Comparison of ENCODE assay signal across 11 cellular contexts in genomic region chr14:63436286-63437098, GRCh38.
DNase-seq lines count a peak whose midpoint lies in the region; ATAC-seq and TF ChIP-seq lines count a peak whose summit lies in the region.
"Had no signal": no experiment of that assay in that cellular context is flagged by ENCODE, and none has a peak within 500 bp of the region (broad histone marks: within the 10 kb centered on the region; RNA-seq: fewer than 3 reads in every experiment).

No MANE protein-coding gene starts in this region.

- no peaks in the 10 kb centered on the region for H3K9me2 ChIP-seq in SK-N-SH

- H3K9me3 ChIP-seq in CD4-positive, alpha-beta memory T cell (ENCODE audit: control insufficient read depth in 1 of 2, low read length in 2 of 2) = no peaks in the 10 kb centered on the region
- H3K9me3 ChIP-seq in SK-N-SH (no peaks in the 10 kb centered on the region), left ventricle myocardium inferior (replicated peaks) (no peaks in the 10 kb centered on the region), psoas muscle (no peaks in the 10 kb centered on the region)

- WGBS in SK-N-SH (ENCODE audit: low lambda C conversion rate) = 92% methylated on average over 5 of the region's 5 CpGs
- 28 to 57% (median 44%) methylated on average over 5 of the region's 5 CpGs for WGBS in psoas muscle, 3 donors

- no peak overlapping the region for H3K9ac ChIP-seq in SK-N-SH

- CTCF ChIA-PET in CD4-positive, alpha-beta memory T cell (lab: Charles Lee; ENCODE audit: partially characterized antibody) = no interaction called here
- CTCF ChIA-PET in SK-N-SH (lab: Yijun Ruan, JAX) = interaction anchor here (1.2 kb wide), 1 partner anchor 56 kb away, joined by 3 read pairs; no protein-coding TSS in a partner anchor

- TF ChIP-seq EP300 in SK-N-SH (IDR thresholded peaks at IDR 0.05; ENCODE audit: borderline replicate concordance in 1 of 2, low read depth in 1 of 2, low read length in 1 of 2) = no peak

- H3F3A ChIP-seq in SK-N-SH (replicated peaks; ENCODE audit: insufficient read depth) = peaks cover 11% of the 10 kb centered on the region

- peaks cover 48 to 81% (median 63%) of the 10 kb centered on the region in 4 donors for H3K4me1 Mint-ChIP-seq in CD4-positive, alpha-beta memory T cell

- intact Hi-C loops in CD4-positive, alpha-beta memory T cell (cut with micrococcal nuclease) = no loop called here
- intact Hi-C loops in left ventricle myocardium inferior (cut with micrococcal nuclease) = no loop called here
- intact Hi-C loops in psoas muscle (cut with DNase I) = loop anchor here (5.0 to 10.0 kb wide), 2 partner anchors 106 to 108 kb away; partner anchors contain the start of gene PPP2R5E (in 2 of the 2)
- intact Hi-C loops in posterior vena cava (cut with DNase I) = no loop called here

- DNase-seq in CD4-positive, alpha-beta memory T cell = no peak
- DNase-seq in SK-N-SH (no peak), left ventricle myocardium inferior (no peak), psoas muscle (no peak), NCI-H2196 treated with DMSO at 0.1 percent for 48 hours (lab: John Stamatoyannopoulos, UW; ENCODE audit: unreplicated experiment) (no peak), amniotic stem cell (lab: John Stamatoyannopoulos, UW) (no peak), posterior vena cava (ENCODE audit: low spot score) (no peak)
- no peak for DNase-seq in activated naive CD4-positive, alpha-beta T cell treated with anti-CD3 and anti-CD28 coated beads, Interleukin-2, amount 50 U/mL, for 72 hours (ENCODE audit: low spot score in 2 of 2)
- DNase-seq: activated CD4-positive, CD25-positive, alpha-beta regulatory T cell treated with anti-CD3 and anti-CD28 coated beads, Interleukin-2, amount 50 U/mL, for 72 hours; activated naive CD4-positive, alpha-beta T cell; NCI-H2029 had no signal

- H3K79me2 ChIP-seq in SK-N-SH (ENCODE audit: insufficient read depth) = peaks cover 94% of the 10 kb centered on the region

- H3K27me3 Mint-ChIP-seq in CD4-positive, alpha-beta memory T cell = no peaks in the 10 kb centered on the region

- POLR2A ChIA-PET in CD4-positive, alpha-beta memory T cell (lab: Charles Lee; ENCODE audit: partially characterized antibody) = no interaction called here
- POLR2A ChIA-PET in SK-N-SH (lab: Yijun Ruan, JAX) = no interaction called here

- no peaks in the 10 kb centered on the region for H3K27me3 ChIP-seq in CD4-positive, alpha-beta memory T cell (ENCODE audit: insufficient read depth, low read length)
- no peaks in the 10 kb centered on the region for H3K27me3 ChIP-seq in SK-N-SH (ENCODE audit: insufficient read depth)
- H3K27me3 ChIP-seq in left ventricle myocardium inferior (ENCODE audit: low read depth) = no peaks in the 10 kb centered on the region
- H3K27me3 ChIP-seq in psoas muscle (ENCODE audit: insufficient read depth in 3 of 3, low read length in 2 of 3) = no peaks in the 10 kb centered on the region

- no peak overlapping the region for H2AFZ ChIP-seq in SK-N-SH (ENCODE audit: low read depth)

- peak overlapping the region in 3 of 8 donors; percentile 21 to 51 (median 44) for H3K4me3 Mint-ChIP-seq in CD4-positive, alpha-beta memory T cell

- no peak overlapping the region for H3K4me3 ChIP-seq in CD4-positive, alpha-beta memory T cell (ENCODE audit: low read length in 2 of 2)
- H3K4me3 ChIP-seq in SK-N-SH (ENCODE audit: low read depth in 2 of 2, low read length in 1 of 2) (no peak overlapping the region), left ventricle myocardium inferior (no peak overlapping the region), psoas muscle (no peak overlapping the region)

- peaks cover 54% of the 10 kb centered on the region for H4K20me1 ChIP-seq in SK-N-SH (ENCODE audit: insufficient read depth)

- H3K36me3 Mint-ChIP-seq in CD4-positive, alpha-beta memory T cell = peaks cover 7 to 10% of the 10 kb centered on the region in 2 donors
- H3K36me3 Mint-ChIP-seq in activated naive CD4-positive, alpha-beta T cell treated with anti-CD3 and anti-CD28 coated beads, Interleukin-2, amount 50 U/mL, for 72 hours = no peaks in the 10 kb centered on the region

- ATAC-seq in psoas muscle = peak in 3 of 4 donors; percentile 38 to 43 (median 40)
- no peak for ATAC-seq in activated naive CD4-positive, alpha-beta T cell treated with anti-CD3 and anti-CD28 coated beads, Interleukin-2, amount 50 U/mL, for 72 hours

- no peak overlapping the region for H3K4me2 ChIP-seq in SK-N-SH

- no peaks in the 10 kb centered on the region for H3K9me3 Mint-ChIP-seq in CD4-positive, alpha-beta memory T cell
- H3K9me3 Mint-ChIP-seq in activated naive CD4-positive, alpha-beta T cell treated with anti-CD3 and anti-CD28 coated beads, Interleukin-2, amount 50 U/mL, for 72 hours = no peaks in the 10 kb centered on the region

- TF ChIP-seq CTCF in SK-N-SH (IDR thresholded peaks at IDR 0.05) (no peak), left ventricle myocardium inferior (IDR thresholded peaks at IDR 0.05; ENCODE audit: borderline replicate concordance) (no peak), psoas muscle (IDR thresholded peaks at IDR 0.05) (no peak)

- TF ChIP-seq RAD21 in SK-N-SH (IDR thresholded peaks at IDR 0.05; ENCODE audit: low read length) = no peak

- no peak overlapping the region for H3K27ac ChIP-seq in CD4-positive, alpha-beta memory T cell (ENCODE audit: low read depth, low read length)
- H3K27ac ChIP-seq in SK-N-SH (ENCODE audit: low read depth in 2 of 2, low read length in 1 of 2) (peak overlapping the region; percentile 76 to 88; a peak in 3 of 4 replicates), left ventricle myocardium inferior (replicated peaks) (peak overlapping the region; percentile 78), psoas muscle (peak overlapping the region; percentile 78)

- H3K27ac Mint-ChIP-seq in CD4-positive, alpha-beta memory T cell = peak overlapping the region in 5 of 7 donors; percentile 22 to 71 (median 37)
- H3K27ac Mint-ChIP-seq in activated naive CD4-positive, alpha-beta T cell treated with anti-CD3 and anti-CD28 coated beads, Interleukin-2, amount 50 U/mL, for 72 hours = no peak overlapping the region

- H3K36me3 ChIP-seq in CD4-positive, alpha-beta memory T cell (ENCODE audit: insufficient read depth, low read length) = no peaks in the 10 kb centered on the region
- H3K36me3 ChIP-seq in SK-N-SH (replicated peaks in 1 of 2; ENCODE audit: control insufficient read depth in 1 of 2, insufficient read depth in 2 of 2, low read length in 1 of 2) = no peaks in the 10 kb centered on the region
- H3K36me3 ChIP-seq in left ventricle myocardium inferior = no peaks in the 10 kb centered on the region
- no peaks in the 10 kb centered on the region for H3K36me3 ChIP-seq in psoas muscle (ENCODE audit: insufficient read depth in 1 of 2, low read depth in 1 of 2)

- peaks cover 45% of the 10 kb centered on the region for H3K4me1 ChIP-seq in CD4-positive, alpha-beta memory T cell (ENCODE audit: insufficient read depth, low read length)
- H3K4me1 ChIP-seq in SK-N-SH (ENCODE audit: control insufficient read depth in 1 of 2, insufficient read depth in 2 of 2, low read depth in 1 of 2, low read length in 1 of 2) = peaks cover 15 to 45% of the 10 kb centered on the region in 2 experiments; a peak in 3 of 4 replicates
- peaks cover 87% of the 10 kb centered on the region for H3K4me1 ChIP-seq in left ventricle myocardium inferior
- H3K4me1 ChIP-seq in psoas muscle = peaks cover 66% of the 10 kb centered on the region

TF ChIP-seq in SK-N-SH, 30 proteins besides CTCF, POLR2A, EP300 and RAD21 (continues in another document):
- TF ChIP-seq CHD2 (IDR thresholded peaks at IDR 0.05; ENCODE audit: low read length, partially characterized antibody) (no peak), TAF1 (IDR thresholded peaks at IDR 0.05; ENCODE audit: borderline replicate concordance, low read depth, low read length) (no peak), USF1 (IDR thresholded peaks at IDR 0.05; ENCODE audit: borderline replicate concordance, low read depth) (no peak), JUND (IDR thresholded peaks at IDR 0.05) (no peak), RXRA (IDR thresholded peaks at IDR 0.05; ENCODE audit: borderline replicate concordance, low read depth) (no peak), SMC3 (IDR thresholded peaks at IDR 0.05; ENCODE audit: low read depth, low read length) (no peak), GATA2 (CRISPR knock-in tag; IDR thresholded peaks at IDR 0.05) (no peak)
- TF ChIP-seq, protein P1, sequence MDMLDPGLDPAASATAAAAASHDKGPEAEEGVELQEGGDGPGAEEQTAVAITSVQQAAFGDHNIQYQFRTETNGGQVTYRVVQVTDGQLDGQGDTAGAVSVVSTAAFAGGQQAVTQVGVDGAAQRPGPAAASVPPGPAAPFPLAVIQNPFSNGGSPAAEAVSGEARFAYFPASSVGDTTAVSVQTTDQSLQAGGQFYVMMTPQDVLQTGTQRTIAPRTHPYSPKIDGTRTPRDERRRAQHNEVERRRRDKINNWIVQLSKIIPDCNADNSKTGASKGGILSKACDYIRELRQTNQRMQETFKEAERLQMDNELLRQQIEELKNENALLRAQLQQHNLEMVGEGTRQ (IDR thresholded peaks at IDR 0.05; ENCODE audit: borderline replicate concordance, low read depth, low read length) = no peak
- TF ChIP-seq, protein P2, sequence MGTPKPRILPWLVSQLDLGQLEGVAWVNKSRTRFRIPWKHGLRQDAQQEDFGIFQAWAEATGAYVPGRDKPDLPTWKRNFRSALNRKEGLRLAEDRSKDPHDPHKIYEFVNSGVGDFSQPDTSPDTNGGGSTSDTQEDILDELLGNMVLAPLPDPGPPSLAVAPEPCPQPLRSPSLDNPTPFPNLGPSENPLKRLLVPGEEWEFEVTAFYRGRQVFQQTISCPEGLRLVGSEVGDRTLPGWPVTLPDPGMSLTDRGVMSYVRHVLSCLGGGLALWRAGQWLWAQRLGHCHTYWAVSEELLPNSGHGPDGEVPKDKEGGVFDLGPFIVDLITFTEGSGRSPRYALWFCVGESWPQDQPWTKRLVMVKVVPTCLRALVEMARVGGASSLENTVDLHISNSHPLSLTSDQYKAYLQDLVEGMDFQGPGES (IDR thresholded peaks at IDR 0.05; ENCODE audit: low read depth, low read length) = no peak
- TF ChIP-seq, protein P3, sequence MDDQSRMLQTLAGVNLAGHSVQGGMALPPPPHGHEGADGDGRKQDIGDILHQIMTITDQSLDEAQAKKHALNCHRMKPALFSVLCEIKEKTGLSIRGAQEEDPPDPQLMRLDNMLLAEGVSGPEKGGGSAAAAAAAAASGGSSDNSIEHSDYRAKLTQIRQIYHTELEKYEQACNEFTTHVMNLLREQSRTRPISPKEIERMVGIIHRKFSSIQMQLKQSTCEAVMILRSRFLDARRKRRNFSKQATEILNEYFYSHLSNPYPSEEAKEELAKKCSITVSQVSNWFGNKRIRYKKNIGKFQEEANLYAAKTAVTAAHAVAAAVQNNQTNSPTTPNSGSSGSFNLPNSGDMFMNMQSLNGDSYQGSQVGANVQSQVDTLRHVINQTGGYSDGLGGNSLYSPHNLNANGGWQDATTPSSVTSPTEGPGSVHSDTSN (IDR thresholded peaks at IDR 0.05) = no peak

Comparison
In these comparisons a context has a peak if more than half of its experiments do, and no peak if none do; other contexts are left out.
1. H3K27ac Mint-ChIP-seq: peak in CD4-positive, alpha-beta memory T cell (5 of 7); none in activated naive CD4-positive, alpha-beta T cell treated with anti-CD3 and anti-CD28 coated beads, Interleukin-2, amount 50 U/mL, for 72 hours (0 of 2).
2. ATAC-seq: peak in psoas muscle (3 of 4); none in activated naive CD4-positive, alpha-beta T cell treated with anti-CD3 and anti-CD28 coated beads, Interleukin-2, amount 50 U/mL, for 72 hours (0 of 2).
3. intact Hi-C loops: an anchor here in psoas muscle (5.0 to 10.0 kb wide); none called in CD4-positive, alpha-beta memory T cell, left ventricle myocardium inferior and posterior vena cava.